ENCODE assay signal across 1 cellular context in the genomic region with DNA sequence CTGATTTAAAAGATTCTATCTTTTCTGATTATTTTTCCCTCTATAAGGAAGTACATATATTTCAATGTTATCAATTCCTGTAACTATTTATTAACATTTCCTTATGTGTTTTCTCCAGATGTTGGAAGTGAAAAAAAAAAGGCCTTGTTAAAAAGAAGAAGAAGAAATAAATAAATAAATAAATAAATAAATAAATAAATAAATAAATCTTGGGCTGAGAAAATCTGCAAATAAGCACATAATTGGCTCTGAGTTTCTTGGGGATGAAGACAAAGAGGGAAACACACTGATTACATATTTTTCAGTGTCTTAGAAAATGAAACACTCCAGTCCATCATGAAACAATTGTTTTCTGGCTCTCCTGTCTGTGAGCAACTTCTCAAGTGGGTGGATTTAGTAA.
TF ChIP-seq lines count a peak whose summit lies in the region.

No MANE protein-coding gene starts in this region.

TF ChIP-seq in HEK293, 187 proteins besides CTCF, POLR2A, EP300 and RAD21 (continued from another document):
- TF ChIP-seq, protein P1, sequence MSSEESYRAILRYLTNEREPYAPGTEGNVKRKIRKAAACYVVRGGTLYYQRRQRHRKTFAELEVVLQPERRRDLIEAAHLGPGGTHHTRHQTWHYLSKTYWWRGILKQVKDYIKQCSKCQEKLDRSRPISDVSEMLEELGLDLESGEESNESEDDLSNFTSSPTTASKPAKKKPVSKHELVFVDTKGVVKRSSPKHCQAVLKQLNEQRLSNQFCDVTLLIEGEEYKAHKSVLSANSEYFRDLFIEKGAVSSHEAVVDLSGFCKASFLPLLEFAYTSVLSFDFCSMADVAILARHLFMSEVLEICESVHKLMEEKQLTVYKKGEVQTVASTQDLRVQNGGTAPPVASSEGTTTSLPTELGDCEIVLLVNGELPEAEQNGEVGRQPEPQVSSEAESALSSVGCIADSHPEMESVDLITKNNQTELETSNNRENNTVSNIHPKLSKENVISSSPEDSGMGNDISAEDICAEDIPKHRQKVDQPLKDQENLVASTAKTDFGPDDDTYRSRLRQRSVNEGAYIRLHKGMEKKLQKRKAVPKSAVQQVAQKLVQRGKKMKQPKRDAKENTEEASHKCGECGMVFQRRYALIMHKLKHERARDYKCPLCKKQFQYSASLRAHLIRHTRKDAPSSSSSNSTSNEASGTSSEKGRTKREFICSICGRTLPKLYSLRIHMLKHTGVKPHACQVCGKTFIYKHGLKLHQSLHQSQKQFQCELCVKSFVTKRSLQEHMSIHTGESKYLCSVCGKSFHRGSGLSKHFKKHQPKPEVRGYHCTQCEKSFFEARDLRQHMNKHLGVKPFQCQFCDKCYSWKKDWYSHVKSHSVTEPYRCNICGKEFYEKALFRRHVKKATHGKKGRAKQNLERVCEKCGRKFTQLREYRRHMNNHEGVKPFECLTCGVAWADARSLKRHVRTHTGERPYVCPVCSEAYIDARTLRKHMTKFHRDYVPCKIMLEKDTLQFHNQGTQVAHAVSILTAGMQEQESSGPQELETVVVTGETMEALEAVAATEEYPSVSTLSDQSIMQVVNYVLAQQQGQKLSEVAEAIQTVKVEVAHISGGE (tag by site-specific recombination; conservative IDR thresholded peaks at IDR 0.05; ENCODE audit: low read depth), result peak; percentile 77
- peak; percentile 84 for TF ChIP-seq ZNF426 (tag by site-specific recombination; IDR thresholded peaks at IDR 0.05)
- TF ChIP-seq ZNF48 (tag by site-specific recombination; IDR thresholded peaks at IDR 0.05), result no peak
- TF ChIP-seq ZNF394 (tag by site-specific recombination; IDR thresholded peaks at IDR 0.05; ENCODE audit: borderline replicate concordance), result peak; percentile 89; the same call in 1 of the 2 replicates
- no peak for TF ChIP-seq ZSCAN5A (tag by site-specific recombination; IDR thresholded peaks at IDR 0.05)
- TF ChIP-seq KLF1 (tag by site-specific recombination; IDR thresholded peaks at IDR 0.05), result no peak
